ENCODE assay signal across 8 cellular contexts in genomic region chrX:15299945-15300851, GRCh38. TPM values are rescaled to one million over a fixed set of nuclear protein-coding genes. Genes with fewer than 3 reads are reported as not detected.
A peak's percentile ranks its signal among the peaks of the same experiment; 100 is the strongest.
DNase-seq lines count a peak whose midpoint lies in the region; ATAC-seq, FAIRE-seq and TF ChIP-seq lines count a peak whose summit lies in the region.

No MANE protein-coding gene starts in this region.

- H3K36me3 ChIP-seq in heart right ventricle (no peaks in the 10 kb centered on the region), PC-3 (ENCODE audit: low read depth, low read length) (no peaks in the 10 kb centered on the region), small intestine (ENCODE audit: control insufficient read depth in 2 of 2, insufficient read depth in 2 of 2, low read length in 2 of 2) (no peaks in the 10 kb centered on the region)

- H3K27ac ChIP-seq in heart right ventricle (peak overlapping the region in 7 of 10 donors; percentile 68 to 86 (median 77)), PC-3 (ENCODE audit: low read length) (no peak overlapping the region), small intestine (ENCODE audit: low read depth in 1 of 2, low read length in 1 of 2) (no peak overlapping the region)

- POLR2A ChIA-PET in PC-3 (lab: Charles Lee; ENCODE audit: unreplicated experiment): no interaction called here

- peak overlapping the region in 2 of 10 donors; percentile 8 to 14 for H3K4me3 ChIP-seq in heart right ventricle
- no peak overlapping the region for H3K4me3 ChIP-seq in PC-3 (ENCODE audit: low read length)
- H3K4me3 ChIP-seq in small intestine (ENCODE audit: low read depth in 1 of 2, low read length in 2 of 2): no peak overlapping the region

- H3F3A ChIP-seq in PC-3 (ENCODE audit: low read length, unreplicated experiment): no peaks in the 10 kb centered on the region

- intact Hi-C loops in heart right ventricle (cut with DNase I) (loop anchor here in 3 of 10 donors (2.0 to 5.0 kb wide), 3 partner anchors 42 to 169 kb away; no protein-coding TSS in a partner anchor), Right ventricle myocardium superior (cut with DNase I) (loop anchor here (10.0 kb wide), 1 partner anchor 165 kb away; no protein-coding TSS in a partner anchor), PC-3 (cut with micrococcal nuclease) (loop anchor here (1.0 to 2.0 kb wide), 2 partner anchors 49 to 168 kb away; no protein-coding TSS in a partner anchor)

- no peak overlapping the region for H3K4me2 ChIP-seq in PC-3 (ENCODE audit: low read length)

- no peaks in the 10 kb centered on the region for H3K9me2 ChIP-seq in PC-3 (replicated peaks; ENCODE audit: low read length)

- 57 to 60% methylated on average over 4 of the region's 4 CpGs for WGBS in heart right ventricle, 2 donors
- 15 to 46% (median 28%) methylated on average over 4 of the region's 4 CpGs for WGBS in small intestine, 3 donors

- no peak overlapping the region for H2AFZ ChIP-seq in PC-3 (ENCODE audit: low read length)

- no peaks in the 10 kb centered on the region for H3K79me2 ChIP-seq in PC-3 (ENCODE audit: low read length)

- no peak overlapping the region for H3K9ac ChIP-seq in PC-3 (ENCODE audit: low read length)

- DNase-seq in heart right ventricle (no peak), Right ventricle myocardium superior (no peak), PC-3 (peak; percentile 58), fibroblast of peridontal ligament (ENCODE audit: extremely low read depth) (peak; percentile 53), small intestine (peak; percentile 28), LoVo (ENCODE audit: low spot score) (no peak)
- no peak for DNase-seq in stimulated activated CD4-positive, alpha-beta T cell treated with anti-CD3 and anti-CD28 coated beads, Interleukin-1b, Interleukin-23, amount 100 ng/mL, for 48 hours

- no peaks in the 10 kb centered on the region for H4K20me1 ChIP-seq in PC-3 (ENCODE audit: low read length)

- H3K9me3 ChIP-seq in heart right ventricle (no peaks in the 10 kb centered on the region), PC-3 (ENCODE audit: low read length) (no peaks in the 10 kb centered on the region), small intestine (ENCODE audit: control insufficient read depth, low read depth) (no peaks in the 10 kb centered on the region)

- TF ChIP-seq CTCF in heart right ventricle (IDR thresholded peaks at IDR 0.05) (peak in 8 of 9 donors; percentile 14 to 66 (median 54)), PC-3 (conservative IDR thresholded peaks at IDR 0.05; ENCODE audit: low read depth, low read length) (peak; percentile 71)

- H3K27me3 ChIP-seq in heart right ventricle: peaks cover 0 to 14% (median 0%) of the 10 kb centered on the region in 7 donors
- H3K27me3 ChIP-seq in PC-3 (ENCODE audit: low read length): no peaks in the 10 kb centered on the region
- no peaks in the 10 kb centered on the region for H3K27me3 ChIP-seq in small intestine (ENCODE audit: control insufficient read depth in 2 of 2, insufficient read depth in 2 of 2, low read length in 2 of 2)

- FAIRE-seq in small intestine (lab: Jason Lieb, UNC): peak; percentile 85

- no TSS peak for BruUV-seq in PC-3 (replicated peaks; lab: Mats Ljungman, UMichigan)

- H3K4me1 ChIP-seq in heart right ventricle: peaks cover 0 to 51% (median 20%) of the 10 kb centered on the region in 9 donors
- no peaks in the 10 kb centered on the region for H3K4me1 ChIP-seq in PC-3 (ENCODE audit: insufficient read depth, low read length)
- no peaks in the 10 kb centered on the region for H3K4me1 ChIP-seq in small intestine (ENCODE audit: control insufficient read depth in 2 of 2, insufficient read depth in 1 of 2, low read depth in 1 of 2, low read length in 1 of 2)

- ATAC-seq in heart right ventricle (no peak), Right ventricle myocardium superior (ENCODE audit: poor library complexity) (no peak), PC-3 (no peak; the same call in 1 of the 2 replicates), HG03025 (IDR thresholded peaks at IDR 0.05; ENCODE audit: low FRiP score, unreplicated experiment) (no peak)

- CTCF ChIA-PET in PC-3 (lab: Charles Lee): interaction anchor here (0.7 kb wide), 1 partner anchor 1056 kb away, joined by 3 read pairs; no protein-coding TSS in a partner anchor

RNA-seq across cellular contexts. Expression of gene ASB11, which starts 15.2 kb away (rescaled TPM):
- total RNA-seq in heart right ventricle (100 to 1,000 TPM in 7 of 10 donors, 10 to 100 TPM in 3; 64.9 to 149 (median 101) TPM), Right ventricle myocardium superior (94.5 TPM), PC-3 (2014; rRNA removed) (not detected in 2 replicates)
- polyA plus RNA-seq in heart right ventricle (10 to 100 TPM in 1 of 2 donors, 1 to 10 TPM in 1; 4.3 to 18.1 TPM), small intestine (under 1 TPM in 2 of 3 donors, not detected in 1; 0.01 to 0.27 TPM)

RNA-seq across cellular contexts. Expression of gene ASB9, which starts 30.3 kb away (rescaled TPM):
- 1 to 10 TPM in 2 of 10 donors, under 1 TPM in 8; 0.39 to 1.5 (median 0.86) TPM for total RNA-seq in heart right ventricle
- polyA plus RNA-seq in heart right ventricle: 1 to 10 TPM in 1 of 2 donors, under 1 TPM in 1; 0.59 to 1.6 TPM
- 0.70 TPM for total RNA-seq in Right ventricle myocardium superior
- 31.5 and 32.1 TPM in 2 replicates for total RNA-seq in PC-3 (2014; rRNA removed)
- 1 to 10 TPM in 1 of 3 donors, under 1 TPM in 2; 0.54 to 3.4 (median 0.67) TPM for polyA plus RNA-seq in small intestine

RNA-seq across cellular contexts. Expression of gene PIGA, which starts 35.1 kb away (rescaled TPM):
- 1 to 10 TPM; 3.1 to 7.3 (median 4.7) TPM for total RNA-seq in heart right ventricle
- 1 to 10 TPM; 5.9 to 6.9 TPM for polyA plus RNA-seq in heart right ventricle
- total RNA-seq in Right ventricle myocardium superior: 2.5 TPM
- total RNA-seq in PC-3 (2014; rRNA removed): 11.5 and 17.9 TPM in 2 replicates
- polyA plus RNA-seq in small intestine: 1 to 10 TPM; 4.3 to 6.1 (median 4.7) TPM

Comparison
In these comparisons a context has a peak if more than half of its experiments do, and no peak if none do; other contexts are left out.
1. DNase-seq: peak in PC-3 (single experiment), fibroblast of peridontal ligament (single experiment) and small intestine (single experiment); none in heart right ventricle (0 of 2), Right ventricle myocardium superior (single experiment), stimulated activated CD4-positive, alpha-beta T cell treated with anti-CD3 and anti-CD28 coated beads, Interleukin-1b, Interleukin-23, amount 100 ng/mL, for 48 hours (single experiment) and LoVo (single experiment).
2. H3K27ac ChIP-seq: peak in heart right ventricle (7 of 10); none in PC-3 (single experiment) and small intestine (0 of 2).
3. RNA of gene ASB11, which starts 15.2 kb away (total RNA-seq): 64.9 to 149 TPM in heart right ventricle and 94.5 TPM in Right ventricle myocardium superior (single experiment); not detected in PC-3; every median in the first group is over 10 times any median in the second.
4. RNA of gene ASB9, which starts 30.3 kb away (total RNA-seq): 31.5 to 32.1 TPM in PC-3; 0.39 to 1.5 TPM in heart right ventricle and 0.70 TPM in Right ventricle myocardium superior (single experiment); every median in the first group is over 10 times any median in the second.